6 cellular contexts compared by ENCODE assay signal in genomic region chr5:82473262-82473661, GRCh38.
"Had no signal": no experiment of that assay in that cellular context is flagged by ENCODE, and none has a peak within 500 bp of the region (broad histone marks: within the 10 kb centered on the region; RNA-seq: fewer than 3 reads in every experiment).

No MANE protein-coding gene starts in this region.

- H3K4me3 Mint-ChIP-seq: IgD-negative memory B cell had no signal

- DNase-seq: IMR-90 had no signal

- H3K4me1 Mint-ChIP-seq: IgD-negative memory B cell had no signal

- H3K36me3 Mint-ChIP-seq: IgD-negative memory B cell had no signal

- ATAC-seq: HepG2, K562 had no signal

- H3K4me3 ChIP-seq: K562 had no signal

- H3K27me3 Mint-ChIP-seq: IgD-negative memory B cell had no signal

- H3K27ac ChIP-seq: HL-60 had no signal

- H3K27ac Mint-ChIP-seq: IgD-negative memory B cell had no signal

- FAIRE-seq: HepG2, HTR-8/SVneo, K562 had no signal
